In the genomic region with DNA sequence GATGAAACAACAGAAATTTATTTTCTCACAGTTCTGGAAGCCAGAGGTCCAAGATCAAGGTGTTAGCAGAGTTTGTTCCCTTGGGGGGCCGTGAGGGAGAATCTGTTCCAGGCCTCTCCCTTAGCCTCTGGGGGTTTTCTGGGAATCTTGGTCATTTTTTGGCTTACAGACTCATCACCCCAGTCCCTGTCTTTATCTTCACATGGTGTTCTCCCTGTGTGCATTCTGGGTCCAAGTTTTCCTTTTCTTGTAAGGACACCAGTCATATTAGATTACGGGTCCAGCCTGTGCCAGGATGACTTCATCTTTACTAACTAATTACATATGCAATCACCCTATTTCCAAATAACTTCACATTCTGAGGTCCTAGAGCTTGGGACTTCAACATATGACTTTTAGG, we compare ENCODE assay signal across 11 cellular contexts.
"Had no signal": no experiment of that assay in that cellular context is flagged by ENCODE, and none has a peak within 500 bp of the region (broad histone marks: within the 10 kb centered on the region; RNA-seq: fewer than 3 reads in every experiment).

No MANE protein-coding gene starts in this region.

- H3K4me3 ChIP-seq: adrenal gland, lower lobe of right lung, right lobe of liver, spleen, suprapubic skin had no signal

- H3K4me1 ChIP-seq: right lobe of liver, spleen had no signal

- H3K27ac ChIP-seq: adrenal gland, lower lobe of right lung, right lobe of liver, spleen, suprapubic skin had no signal

- H3K9me3 ChIP-seq: adrenal gland, lower lobe of right lung, right lobe of liver, spleen, suprapubic skin had no signal

- H3K36me3 ChIP-seq: adrenal gland, lower lobe of right lung, right lobe of liver, spleen, suprapubic skin had no signal

- DNase-seq: activated CD4-positive, alpha-beta T cell treated with anti-CD3 and anti-CD28 coated beads, Interleukin-2, amount 50 U/mL, for 48 hours; activated naive CD4-positive, alpha-beta T cell treated with anti-CD3 and anti-CD28 coated beads, Interleukin-2, amount 50 U/mL, for 16 hours; foreskin melanocyte; lower lobe of right lung; nephron progenitor cell; occipital lobe; right lobe of liver; spleen had no signal

- FAIRE-seq: colon had no signal
